In the genomic region with DNA sequence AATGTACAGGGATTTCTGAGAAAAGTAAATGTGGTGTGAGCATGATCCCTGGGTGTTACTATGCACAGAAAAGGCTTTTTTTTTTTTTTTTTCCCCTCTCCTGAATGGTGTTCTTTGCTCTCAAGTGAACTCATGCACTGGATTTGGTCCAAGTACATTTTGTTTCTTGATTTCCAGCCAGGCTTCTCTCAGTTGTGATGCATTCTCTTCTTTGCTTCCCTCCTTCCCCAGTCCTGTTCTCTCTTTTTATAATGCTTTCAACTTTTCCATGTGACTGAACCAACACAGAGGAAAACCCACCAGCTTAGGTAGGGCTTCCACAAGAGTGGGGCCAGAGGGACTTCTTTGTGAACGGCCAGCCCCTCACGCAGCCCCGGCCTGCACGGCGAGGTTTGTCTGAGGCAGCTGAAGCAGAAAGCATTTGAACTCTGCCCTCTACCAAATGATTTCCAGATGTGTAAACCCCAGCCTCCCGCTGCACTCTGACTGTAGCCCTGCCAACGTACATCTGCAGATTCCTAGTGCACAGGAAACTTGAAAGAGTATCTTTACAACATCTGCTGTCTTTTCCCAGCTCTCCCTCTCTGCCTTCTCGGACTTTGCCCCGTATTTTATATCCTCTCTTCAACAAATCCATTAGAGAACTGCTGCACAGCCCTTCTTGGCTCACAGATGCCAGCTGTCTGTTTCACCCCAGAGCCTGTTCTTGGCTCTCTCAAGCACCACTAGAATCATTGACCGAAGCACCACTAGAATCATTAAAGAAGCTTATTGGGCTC, we compare ENCODE assay signal across 8 cellular contexts.
A peak's percentile ranks its signal among the peaks of the same experiment; 100 is the strongest.
DNase-seq lines count a peak whose midpoint lies in the region; ATAC-seq lines count a peak whose summit lies in the region.

No MANE protein-coding gene starts in this region.

- H3K9ac ChIP-seq in SK-N-MC (ENCODE audit: insufficient read length): peak overlapping the region; percentile 44

- H3K4me3 Mint-ChIP-seq in activated T-cell treated with anti-CD3 and anti-CD28 coated beads, Interleukin-2, amount 50 U/mL, for 24 hours: no peak overlapping the region

- in situ Hi-C loops in G401 (cut with HindIII; ENCODE audit: low sequenced_read_pairs): no loop called here

- peak overlapping the region; percentile 76 for H3K4me3 ChIP-seq in SK-N-MC

- H3K9me3 Mint-ChIP-seq in activated T-cell treated with anti-CD3 and anti-CD28 coated beads, Interleukin-2, amount 50 U/mL, for 24 hours: no peaks in the 10 kb centered on the region

- no peaks in the 10 kb centered on the region for H3K27me3 Mint-ChIP-seq in activated T-cell treated with anti-CD3 and anti-CD28 coated beads, Interleukin-2, amount 50 U/mL, for 24 hours

- no peak overlapping the region for H3K27ac Mint-ChIP-seq in activated T-cell treated with anti-CD3 and anti-CD28 coated beads, Interleukin-2, amount 50 U/mL, for 24 hours

- H3K9me3 ChIP-seq in SK-N-MC (ENCODE audit: low read depth, low read length): no peaks in the 10 kb centered on the region

- no peaks in the 10 kb centered on the region for H3K36me3 Mint-ChIP-seq in activated T-cell treated with anti-CD3 and anti-CD28 coated beads, Interleukin-2, amount 50 U/mL, for 24 hours (ENCODE audit: low read depth)

- peak overlapping the region; percentile 95 for H3K27ac ChIP-seq in SK-N-MC

- no peaks in the 10 kb centered on the region for H3K4me1 Mint-ChIP-seq in activated T-cell treated with anti-CD3 and anti-CD28 coated beads, Interleukin-2, amount 50 U/mL, for 24 hours (ENCODE audit: low read depth)

- no peak for ATAC-seq in GM19452 (IDR thresholded peaks at IDR 0.05; ENCODE audit: unreplicated experiment)
- no peak for ATAC-seq in GM19351 (IDR thresholded peaks at IDR 0.05; ENCODE audit: unreplicated experiment)
- ATAC-seq in HG02798 (IDR thresholded peaks at IDR 0.05; ENCODE audit: poor library complexity, unreplicated experiment): no peak

- DNase-seq in G401 (ENCODE audit: low spot score): peak; percentile 92
- DNase-seq in SK-N-MC (ENCODE audit: low read depth, low spot score): no peak
- DNase-seq in globus pallidus (ENCODE audit: low spot score): peak; percentile 95
- peak; percentile 97 for DNase-seq in pons (ENCODE audit: low spot score)
- DNase-seq in activated T-cell treated with anti-CD3 and anti-CD28 coated beads, Interleukin-2, amount 50 U/mL, for 24 hours: no peak

- no peaks in the 10 kb centered on the region for H3K36me3 ChIP-seq in SK-N-MC (ENCODE audit: insufficient read depth, low read length)

Comparison
In these comparisons a context has a peak if more than half of its experiments do, and no peak if none do; other contexts are left out.
1. DNase-seq: peak in G401 (single experiment), globus pallidus (single experiment) and pons (single experiment); none in SK-N-MC (single experiment) and activated T-cell treated with anti-CD3 and anti-CD28 coated beads, Interleukin-2, amount 50 U/mL, for 24 hours (single experiment).